ENCODE assay signal across 1 cellular context in the genomic region with DNA sequence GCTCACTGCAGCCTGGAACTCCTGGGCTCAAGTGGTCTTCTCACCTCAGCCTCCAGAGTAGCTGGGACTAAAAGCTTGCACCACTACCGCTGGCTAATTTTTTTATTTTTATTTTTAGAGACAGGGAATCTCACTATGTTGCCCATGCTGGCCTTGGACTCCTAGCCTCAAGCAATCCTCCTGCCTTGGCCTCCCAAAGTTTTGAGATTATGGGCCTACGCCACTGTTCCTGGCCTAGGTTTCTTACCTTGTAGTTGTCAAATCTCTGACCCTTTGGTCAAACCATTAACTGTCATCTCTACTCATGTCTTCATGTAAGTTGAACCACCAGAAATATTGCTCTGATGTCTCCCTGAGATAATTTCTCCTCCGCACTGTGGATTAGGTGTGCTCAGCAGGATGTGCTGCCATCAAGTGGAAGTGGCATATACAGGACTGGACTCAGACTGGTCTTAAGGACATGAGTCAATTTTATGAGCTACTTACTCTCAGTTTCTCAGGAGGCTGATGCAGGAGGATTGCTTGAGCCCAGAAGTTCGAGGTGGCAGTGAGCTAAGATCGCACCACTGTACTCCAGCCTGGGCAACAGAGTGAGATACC.
TF ChIP-seq lines count a peak whose summit lies in the region.

No MANE protein-coding gene starts in this region.

TF ChIP-seq in Ishikawa, 13 proteins besides CTCF, POLR2A, EP300 and RAD21 (continued from another document):
- TF ChIP-seq, protein P1, sequence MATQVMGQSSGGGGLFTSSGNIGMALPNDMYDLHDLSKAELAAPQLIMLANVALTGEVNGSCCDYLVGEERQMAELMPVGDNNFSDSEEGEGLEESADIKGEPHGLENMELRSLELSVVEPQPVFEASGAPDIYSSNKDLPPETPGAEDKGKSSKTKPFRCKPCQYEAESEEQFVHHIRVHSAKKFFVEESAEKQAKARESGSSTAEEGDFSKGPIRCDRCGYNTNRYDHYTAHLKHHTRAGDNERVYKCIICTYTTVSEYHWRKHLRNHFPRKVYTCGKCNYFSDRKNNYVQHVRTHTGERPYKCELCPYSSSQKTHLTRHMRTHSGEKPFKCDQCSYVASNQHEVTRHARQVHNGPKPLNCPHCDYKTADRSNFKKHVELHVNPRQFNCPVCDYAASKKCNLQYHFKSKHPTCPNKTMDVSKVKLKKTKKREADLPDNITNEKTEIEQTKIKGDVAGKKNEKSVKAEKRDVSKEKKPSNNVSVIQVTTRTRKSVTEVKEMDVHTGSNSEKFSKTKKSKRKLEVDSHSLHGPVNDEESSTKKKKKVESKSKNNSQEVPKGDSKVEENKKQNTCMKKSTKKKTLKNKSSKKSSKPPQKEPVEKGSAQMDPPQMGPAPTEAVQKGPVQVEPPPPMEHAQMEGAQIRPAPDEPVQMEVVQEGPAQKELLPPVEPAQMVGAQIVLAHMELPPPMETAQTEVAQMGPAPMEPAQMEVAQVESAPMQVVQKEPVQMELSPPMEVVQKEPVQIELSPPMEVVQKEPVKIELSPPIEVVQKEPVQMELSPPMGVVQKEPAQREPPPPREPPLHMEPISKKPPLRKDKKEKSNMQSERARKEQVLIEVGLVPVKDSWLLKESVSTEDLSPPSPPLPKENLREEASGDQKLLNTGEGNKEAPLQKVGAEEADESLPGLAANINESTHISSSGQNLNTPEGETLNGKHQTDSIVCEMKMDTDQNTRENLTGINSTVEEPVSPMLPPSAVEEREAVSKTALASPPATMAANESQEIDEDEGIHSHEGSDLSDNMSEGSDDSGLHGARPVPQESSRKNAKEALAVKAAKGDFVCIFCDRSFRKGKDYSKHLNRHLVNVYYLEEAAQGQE (IDR thresholded peaks at IDR 0.05; ENCODE audit: low read depth): no peak
- TF ChIP-seq CEBPB (IDR thresholded peaks at IDR 0.05) (no peak), TCF12 (IDR thresholded peaks at IDR 0.05; ENCODE audit: low read depth) (no peak)
